In the genomic region with DNA sequence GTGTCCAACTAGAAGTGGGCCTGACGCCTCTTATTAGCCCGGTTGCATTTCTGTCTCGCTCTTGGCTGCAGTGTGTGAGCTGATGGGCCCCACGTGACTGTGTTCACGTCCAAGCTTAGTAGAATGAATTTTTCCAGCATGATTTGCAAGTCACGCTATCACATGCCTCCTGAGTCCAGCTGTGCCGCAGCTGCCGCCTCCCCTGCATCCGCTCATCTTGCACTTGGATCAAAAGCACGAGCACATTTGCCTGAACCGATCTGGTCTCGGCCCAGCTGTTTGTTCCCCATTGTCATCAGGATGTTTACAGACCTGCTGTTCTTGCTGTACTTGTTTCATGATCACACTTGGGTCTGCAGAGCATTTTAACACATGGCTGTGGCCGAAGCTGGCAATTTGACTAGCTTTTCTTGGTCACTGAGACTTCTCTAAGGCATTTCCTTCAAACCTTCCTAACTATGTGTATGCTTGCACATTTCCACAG, we compare ENCODE assay signal across 11 cellular contexts.
DNase-seq lines count a peak whose midpoint lies in the region; ATAC-seq and TF ChIP-seq lines count a peak whose summit lies in the region.
"Had no signal": no experiment of that assay in that cellular context is flagged by ENCODE, and none has a peak within 500 bp of the region (broad histone marks: within the 10 kb centered on the region; RNA-seq: fewer than 3 reads in every experiment).

No MANE protein-coding gene starts in this region.

- ATAC-seq in HG03039 (IDR thresholded peaks at IDR 0.05; ENCODE audit: unreplicated experiment) = no peak
- ATAC-seq: CD8-positive, alpha-beta T cell; naive thymus-derived CD8-positive, alpha-beta T cell had no signal

- H3K9me3 ChIP-seq in neural progenitor cell (ENCODE audit: low read depth) = no peaks in the 10 kb centered on the region

- peaks cover 5% of the 10 kb centered on the region for H3K4me1 Mint-ChIP-seq in neural progenitor cell

- H3K36me3 ChIP-seq in neural progenitor cell = no peaks in the 10 kb centered on the region

- no peaks in the 10 kb centered on the region for H4K20me1 ChIP-seq in neural progenitor cell (ENCODE audit: low read depth)

- H3K27me3 ChIP-seq in neural progenitor cell = no peaks in the 10 kb centered on the region

- H3K4me1 ChIP-seq in neural progenitor cell = no peaks in the 10 kb centered on the region

- H3K79me2 ChIP-seq in neural progenitor cell (ENCODE audit: low read depth) = no peaks in the 10 kb centered on the region

- no peak overlapping the region for H3K4me2 ChIP-seq in neural progenitor cell

- no peak for TF ChIP-seq CTCF in neural progenitor cell (IDR thresholded peaks at IDR 0.05)

- no peak overlapping the region for H3K4me3 Mint-ChIP-seq in neural progenitor cell
- H3K4me3 Mint-ChIP-seq: activated naive CD8-positive, alpha-beta T cell; CD8-positive, alpha-beta T cell; naive thymus-derived CD8-positive, alpha-beta T cell had no signal

- peaks cover 2% of the 10 kb centered on the region for H3K27me3 Mint-ChIP-seq in neural progenitor cell (ENCODE audit: insufficient read depth, low read depth)
- H3K27me3 Mint-ChIP-seq: activated naive CD8-positive, alpha-beta T cell had no signal

- H3K27ac ChIP-seq in neural progenitor cell = no peak overlapping the region

- no peak overlapping the region for H3K4me3 ChIP-seq in neural progenitor cell

- H3K27ac Mint-ChIP-seq in neural progenitor cell = peak overlapping the region; percentile 18
- H3K27ac Mint-ChIP-seq: activated naive CD8-positive, alpha-beta T cell; CD8-positive, alpha-beta T cell; naive thymus-derived CD8-positive, alpha-beta T cell had no signal

- H3K9ac ChIP-seq in neural progenitor cell = no peak overlapping the region

- H2AFZ ChIP-seq in neural progenitor cell (replicated peaks) = no peak overlapping the region

- no peaks in the 10 kb centered on the region for H3K36me3 Mint-ChIP-seq in neural progenitor cell
- H3K36me3 Mint-ChIP-seq: activated naive CD8-positive, alpha-beta T cell; CD8-positive, alpha-beta T cell; naive thymus-derived CD8-positive, alpha-beta T cell had no signal

- H3F3A ChIP-seq in neural progenitor cell (ENCODE audit: low read depth) = no peaks in the 10 kb centered on the region

- H3K9me3 Mint-ChIP-seq in neural progenitor cell = no peaks in the 10 kb centered on the region
- H3K9me3 Mint-ChIP-seq: CD8-positive, alpha-beta T cell; naive thymus-derived CD8-positive, alpha-beta T cell had no signal

- DNase-seq in AG08396 (ENCODE audit: low spot score) = peak; percentile 88
- peak; percentile 61 for DNase-seq in NCI-H69 (lab: John Stamatoyannopoulos, UW)
- peak; percentile 21 for DNase-seq in fibroblast of peridontal ligament (ENCODE audit: extremely low read depth)
- DNase-seq in neural progenitor cell (ENCODE audit: low spot score) = no peak
- DNase-seq in activated CD4-positive, alpha-beta T cell treated with anti-CD3 and anti-CD28 coated beads for 1 hour = no peak
- DNase-seq in GDM1 (lab: John Stamatoyannopoulos, UW) = no peak
- DNase-seq in T-helper 9 cell = no peak
- DNase-seq: CD8-positive, alpha-beta T cell; naive thymus-derived CD8-positive, alpha-beta T cell had no signal

Comparison
In these comparisons a context has a peak if more than half of its experiments do, and no peak if none do; other contexts are left out.
1. DNase-seq: peak in AG08396 (single experiment), NCI-H69 (single experiment) and fibroblast of peridontal ligament (single experiment); none in neural progenitor cell (single experiment), activated CD4-positive, alpha-beta T cell treated with anti-CD3 and anti-CD28 coated beads for 1 hour (single experiment), GDM1 (single experiment) and T-helper 9 cell (single experiment).